Comparison of ENCODE assay signal across 14 cellular contexts in genomic region chr1:174956976-174957375, GRCh38. TPM values are rescaled to one million over a fixed set of nuclear protein-coding genes. Genes with fewer than 3 reads are reported as not detected.
DNase-seq lines count a peak whose midpoint lies in the region; ATAC-seq, FAIRE-seq and TF ChIP-seq lines count a peak whose summit lies in the region.
"Had no signal": no experiment of that assay in that cellular context is flagged by ENCODE, and none has a peak within 500 bp of the region (broad histone marks: within the 10 kb centered on the region; RNA-seq: fewer than 3 reads in every experiment).

No MANE protein-coding gene starts in this region.

- H3K36me3 ChIP-seq in DOHH2 (ENCODE audit: control insufficient read depth, low read length): peaks cover 18% of the 10 kb centered on the region
- peaks cover 46% of the 10 kb centered on the region for H3K36me3 ChIP-seq in OCI-LY7 (ENCODE audit: insufficient read depth, low read length)
- no peaks in the 10 kb centered on the region for H3K36me3 ChIP-seq in naive thymus-derived CD4-positive, alpha-beta T cell (ENCODE audit: control insufficient read depth in 2 of 3, insufficient read depth in 3 of 3, low read length in 3 of 3)

- no peaks in the 10 kb centered on the region for H3K27me3 Mint-ChIP-seq in naive thymus-derived CD4-positive, alpha-beta T cell

- H3K4me3 Mint-ChIP-seq in naive thymus-derived CD4-positive, alpha-beta T cell: peak overlapping the region in 2 of 10 donors; percentile 28 to 41
- H3K4me3 Mint-ChIP-seq: H9 had no signal

- peaks cover 0 to 10% (median 0%) of the 10 kb centered on the region in 5 donors for H3K36me3 Mint-ChIP-seq in naive thymus-derived CD4-positive, alpha-beta T cell

- no peak overlapping the region for H2AFZ ChIP-seq in OCI-LY7 (ENCODE audit: low read length)

- peaks cover 22% of the 10 kb centered on the region for H3F3A ChIP-seq in DOHH2 (ENCODE audit: control insufficient read depth, insufficient read depth)

- no peaks in the 10 kb centered on the region for H3K9me3 Mint-ChIP-seq in naive thymus-derived CD4-positive, alpha-beta T cell
- H3K9me3 Mint-ChIP-seq: H9 had no signal

- peaks cover 19 to 43% (median 32%) of the 10 kb centered on the region in 7 donors for H3K4me1 Mint-ChIP-seq in naive thymus-derived CD4-positive, alpha-beta T cell

- ATAC-seq in naive thymus-derived CD4-positive, alpha-beta T cell: no peak
- ATAC-seq in left cardiac atrium: no peak
- no peak for ATAC-seq in HG03196 (IDR thresholded peaks at IDR 0.05; ENCODE audit: unreplicated experiment)

- H3K4me2 ChIP-seq in DOHH2 (ENCODE audit: low read length) (peak overlapping the region; percentile 83), OCI-LY7 (ENCODE audit: low read length) (peak overlapping the region; percentile 37)

- H3K9me2 ChIP-seq in DOHH2 (replicated peaks; ENCODE audit: control insufficient read depth, low read length) (no peaks in the 10 kb centered on the region), OCI-LY7 (ENCODE audit: insufficient read depth, low read length) (no peaks in the 10 kb centered on the region)

- H3K4me3 ChIP-seq in DOHH2 (ENCODE audit: low read length) (peak overlapping the region; percentile 16), OCI-LY7 (ENCODE audit: low read depth, low read length, poor library complexity, severe bottlenecking) (no peak overlapping the region)
- no peak overlapping the region for H3K4me3 ChIP-seq in naive thymus-derived CD4-positive, alpha-beta T cell (ENCODE audit: low read length)

- CTCF ChIA-PET in OCI-LY7 (lab: Charles Lee; ENCODE audit: unreplicated experiment): no interaction called here
- CTCF ChIA-PET in naive thymus-derived CD4-positive, alpha-beta T cell (lab: Charles Lee): no interaction called here

- BruUV-seq in OCI-LY7 (replicated peaks; lab: Mats Ljungman, UMichigan): no TSS peak

- DNase-seq in NCI-H1105 treated with DMSO at 0.1 percent for 48 hours (lab: John Stamatoyannopoulos, UW): peak; percentile 21
- no peak for DNase-seq in NCI-H1105 (lab: John Stamatoyannopoulos, UW)
- no peak for DNase-seq in OCI-LY7 (ENCODE audit: low spot score)
- DNase-seq in naive thymus-derived CD4-positive, alpha-beta T cell: no peak
- DNase-seq in left cardiac atrium: no peak
- no peak for DNase-seq in urothelium cell line (ENCODE audit: low spot score)
- DNase-seq: H9, NCI-H1436 treated with DMSO at 0.1 percent for 48 hours, NCI-H2107, NCI-H774, SIG-M5 had no signal

- H3K9me3 ChIP-seq in DOHH2 (ENCODE audit: control insufficient read depth, insufficient read depth, low read length) (no peaks in the 10 kb centered on the region), OCI-LY7 (ENCODE audit: low read length) (no peaks in the 10 kb centered on the region)
- H3K9me3 ChIP-seq in naive thymus-derived CD4-positive, alpha-beta T cell (ENCODE audit: control insufficient read depth in 2 of 3, low read length in 3 of 3): no peaks in the 10 kb centered on the region

- H3K4me1 ChIP-seq in DOHH2 (ENCODE audit: control insufficient read depth, low read length) (peaks cover 57% of the 10 kb centered on the region), OCI-LY7 (ENCODE audit: insufficient read depth, low read length, poor library complexity, severe bottlenecking) (peaks cover 67% of the 10 kb centered on the region)
- peaks cover 0 to 14% of the 10 kb centered on the region in 2 donors for H3K4me1 ChIP-seq in naive thymus-derived CD4-positive, alpha-beta T cell (ENCODE audit: control insufficient read depth in 2 of 2, insufficient read depth in 2 of 2, low read length in 2 of 2)

- H4K20me1 ChIP-seq in DOHH2 (ENCODE audit: control insufficient read depth, insufficient read depth, low read depth, low read length) (no peaks in the 10 kb centered on the region), OCI-LY7 (ENCODE audit: insufficient read depth, low read length) (no peaks in the 10 kb centered on the region)

- TF ChIP-seq CTCF in DOHH2 (IDR thresholded peaks at IDR 0.05; ENCODE audit: low read depth, low read length, poor library complexity, severe bottlenecking) (no peak), OCI-LY7 (conservative IDR thresholded peaks at IDR 0.05; ENCODE audit: low read length) (no peak)

- H3K27ac ChIP-seq in DOHH2 (ENCODE audit: low read depth, low read length) (peak overlapping the region; percentile 96), OCI-LY7 (ENCODE audit: low read depth, low read length, poor library complexity, severe bottlenecking) (peak overlapping the region; percentile 9)
- no peak overlapping the region for H3K27ac ChIP-seq in naive thymus-derived CD4-positive, alpha-beta T cell (ENCODE audit: low read depth, low read length)
- H3K27ac ChIP-seq: 22Rv1 had no signal

- FAIRE-seq in urothelium cell line (lab: Jason Lieb, UNC): no peak

- intact Hi-C loops in OCI-LY7 (cut with micrococcal nuclease; ENCODE audit: unreplicated experiment): no loop called here
- intact Hi-C loops in naive thymus-derived CD4-positive, alpha-beta T cell (cut with micrococcal nuclease): loop anchor here in 1 of 2 donors (1.0 kb wide), 1 partner anchor 8 kb away; no protein-coding TSS in a partner anchor
- intact Hi-C loops in left cardiac atrium (cut with DNase I): no loop called here

- peaks cover 29% of the 10 kb centered on the region for H3K79me2 ChIP-seq in DOHH2 (ENCODE audit: control insufficient read depth, low read length)
- peaks cover 58% of the 10 kb centered on the region for H3K79me2 ChIP-seq in OCI-LY7 (ENCODE audit: insufficient read depth, low read depth, low read length)

- POLR2A ChIA-PET in OCI-LY7 (lab: Charles Lee): interaction anchor here (0.7 to 1.5 kb wide), 2 partner anchors 9 to 13 kb away, joined by 4 to 9 read pairs; no protein-coding TSS in a partner anchor
- POLR2A ChIA-PET in naive thymus-derived CD4-positive, alpha-beta T cell (lab: Charles Lee): interaction anchor here (1.9 to 2.2 kb wide), 3 partner anchors 9 to 42 kb away, joined by 8 to 10 read pairs (median 9); partner anchors contain the start of gene CACYBP

- H3K27ac Mint-ChIP-seq in naive thymus-derived CD4-positive, alpha-beta T cell: peak overlapping the region in 6 of 9 donors; percentile 6 to 86 (median 49)

- no peaks in the 10 kb centered on the region for H3K27me3 ChIP-seq in DOHH2 (ENCODE audit: control insufficient read depth, low read length)
- no peaks in the 10 kb centered on the region for H3K27me3 ChIP-seq in naive thymus-derived CD4-positive, alpha-beta T cell (ENCODE audit: control insufficient read depth in 2 of 2, insufficient read depth in 2 of 2, low read length in 2 of 2)

RNA-seq across cellular contexts. Expression of gene CACYBP, which starts 42.8 kb away (rescaled TPM):
- total RNA-seq in OCI-LY7 (2014; rRNA removed; shearing (Covaris generic)): 473 and 1,119 TPM in 2 replicates
- total RNA-seq in OCI-LY7 (2022) (332 and 343 TPM in 2 replicates), left cardiac atrium (10 to 100 TPM; 52.8 to 91.4 TPM)
- total RNA-seq in naive thymus-derived CD4-positive, alpha-beta T cell: 100 to 1,000 TPM in 2 of 5 experiments, 10 to 100 TPM in 3; 70.8 to 190 (median 96.2) TPM
- 100 to 1,000 TPM; 164 to 192 TPM for polyA plus RNA-seq in naive thymus-derived CD4-positive, alpha-beta T cell
